Comparison of ENCODE assay signal across 3 cellular contexts in genomic region chr21:15849925-15850324, GRCh38.
TF ChIP-seq lines count a peak whose summit lies in the region.

No MANE protein-coding gene starts in this region.

TF ChIP-seq in IMR-90, 13 proteins besides CTCF, POLR2A, EP300 and RAD21:
- TF ChIP-seq RFX5 (IDR thresholded peaks at IDR 0.05; ENCODE audit: low read depth, low read length) = no peak
- peak; percentile 71 for TF ChIP-seq MAFK (IDR thresholded peaks at IDR 0.05; ENCODE audit: low read depth, low read length)
TF ChIP-seq in IMR-90: peak in this region for 1.

TF ChIP-seq in K562, 482 proteins besides CTCF, POLR2A, EP300 and RAD21 (continued from another document):
- TF ChIP-seq MAFG (tag; conservative IDR thresholded peaks at IDR 0.05) (peak; percentile 32; the same call in 1 of the 2 replicates), C11orf30 (IDR thresholded peaks at IDR 0.05; ENCODE audit: low read depth) (peak; percentile 66), ZNF316 (IDR thresholded peaks at IDR 0.05) (peak; percentile 84), MAFF (IDR thresholded peaks at IDR 0.05; ENCODE audit: low read length) (peak; percentile 31; the same call in 1 of the 2 replicates), MAFK (IDR thresholded peaks at IDR 0.05; ENCODE audit: low read length) (peak; percentile 14; the same call in 1 of the 2 replicates)
TF ChIP-seq in K562: peak in this region for 5.

TF ChIP-seq in endothelial cell of umbilical vein, 7 proteins besides CTCF, POLR2A, EP300 and RAD21:
- TF ChIP-seq POLR2AphosphoS5 (IDR thresholded peaks at IDR 0.05; ENCODE audit: insufficient read depth, low read depth, low read length) (no peak), FOS (IDR thresholded peaks at IDR 0.05; ENCODE audit: borderline replicate concordance, insufficient read depth, low read length) (no peak), MYC (IDR thresholded peaks at IDR 0.05; ENCODE audit: low read depth, low read length) (no peak), JUN (IDR thresholded peaks at IDR 0.05; ENCODE audit: borderline replicate concordance, insufficient read depth, insufficient read length, low read depth) (no peak), GATA2 (IDR thresholded peaks at IDR 0.05; ENCODE audit: insufficient read depth, insufficient read length, low read depth, low read length) (no peak), MAX (IDR thresholded peaks at IDR 0.05; ENCODE audit: insufficient read depth, insufficient read length) (no peak), EZH2 (IDR thresholded peaks at IDR 0.05; ENCODE audit: borderline replicate concordance, low read depth, low read length, severe bottlenecking) (no peak)
